ENCODE assay signal across 2 cellular contexts in genomic region chr6:20306491-20306890, GRCh38.
TF ChIP-seq lines count a peak whose summit lies in the region.

No MANE protein-coding gene starts in this region.

TF ChIP-seq in HCT116, 20 proteins besides CTCF, POLR2A, EP300 and RAD21:
- TF ChIP-seq CBX3 (IDR thresholded peaks at IDR 0.05; ENCODE audit: low read depth) (no peak), ZBTB33 (IDR thresholded peaks at IDR 0.05; ENCODE audit: extremely low read depth, insufficient replicate concordance, low read length) (no peak), CEBPB (IDR thresholded peaks at IDR 0.05; ENCODE audit: low read depth) (no peak), EGR1 (IDR thresholded peaks at IDR 0.05; ENCODE audit: low read depth) (no peak), MAX (IDR thresholded peaks at IDR 0.05) (no peak), YY1 (IDR thresholded peaks at IDR 0.05; ENCODE audit: extremely low read depth, insufficient replicate concordance, low read depth, low read length) (no peak), REST (IDR thresholded peaks at IDR 0.05; ENCODE audit: low read depth) (no peak), SIN3A (IDR thresholded peaks at IDR 0.05; ENCODE audit: low read depth) (no peak), ATF3 (IDR thresholded peaks at IDR 0.05) (no peak), JUND (IDR thresholded peaks at IDR 0.05) (no peak), POLR2AphosphoS5 (IDR thresholded peaks at IDR 0.05; ENCODE audit: low read depth, low read length) (no peak)

TF ChIP-seq in H1, 55 proteins besides CTCF, POLR2A, EP300 and RAD21:
- TF ChIP-seq CEBPB (IDR thresholded peaks at IDR 0.05; ENCODE audit: low read depth, low read length) (no peak), POU5F1 (IDR thresholded peaks at IDR 0.05; ENCODE audit: low read depth, low read length) (no peak), SRF (IDR thresholded peaks at IDR 0.05; ENCODE audit: low read depth, low read length) (no peak), PHF8 (conservative IDR thresholded peaks at IDR 0.05; ENCODE audit: low read depth, low read length) (no peak), RBBP5 (IDR thresholded peaks at IDR 0.05; ENCODE audit: borderline replicate concordance, low read depth, low read length) (no peak), JUND (IDR thresholded peaks at IDR 0.05; ENCODE audit: low read length) (no peak), CTBP2 (IDR thresholded peaks at IDR 0.05; ENCODE audit: borderline replicate concordance, insufficient read depth, insufficient read length, low read length) (no peak), ZNF274 (IDR thresholded peaks at IDR 0.05; ENCODE audit: borderline replicate concordance, extremely low read depth, low read length) (no peak), HDAC2 (IDR thresholded peaks at IDR 0.05; ENCODE audit: borderline replicate concordance in 1 of 2, low read depth in 2 of 2, low read length in 2 of 2) (no peak), CREB1 (IDR thresholded peaks at IDR 0.05) (no peak), E2F6 (IDR thresholded peaks at IDR 0.05) (no peak), TBP (IDR thresholded peaks at IDR 0.05; ENCODE audit: low read depth, low read length) (no peak)
